ENCODE assay signal across 19 cellular contexts in genomic region chr17:65633146-65633881, GRCh38.
"Had no signal": no experiment of that assay in that cellular context is flagged by ENCODE, and none has a peak within 500 bp of the region (broad histone marks: within the 10 kb centered on the region; RNA-seq: fewer than 3 reads in every experiment).

No MANE protein-coding gene starts in this region.

- H3K4me3 Mint-ChIP-seq: activated B cell treated with CpG ODN at 0.5 μM for 24 hours; activated CD4-positive, alpha-beta memory T cell treated with anti-CD3 and anti-CD28 coated beads for 36 hours; activated CD8-positive, alpha-beta memory T cell treated with anti-CD3 and anti-CD28 coated beads, Interleukin-2, amount 10 ng/mL, durations not matched to agents 7 days and 5 days; activated naive CD8-positive, alpha-beta T cell treated with anti-CD3 and anti-CD28 coated beads for 36 hours; T-cell had no signal

- H3K9me3 Mint-ChIP-seq: activated B cell treated with CpG ODN at 0.5 μM for 24 hours; activated CD4-positive, alpha-beta memory T cell treated with anti-CD3 and anti-CD28 coated beads for 36 hours; activated naive CD8-positive, alpha-beta T cell treated with anti-CD3 and anti-CD28 coated beads for 36 hours; T-cell had no signal

- H3K27ac ChIP-seq: dorsolateral prefrontal cortex, epithelial cell of prostate, hepatocyte had no signal

- ATAC-seq: activated CD8-positive, alpha-beta memory T cell treated with anti-CD3 and anti-CD28 coated beads, Interleukin-2, amount 10 ng/mL, durations not matched to agents 7 days and 5 days; T-cell had no signal

- H3K9me3 ChIP-seq: transverse colon had no signal

- H3K36me3 ChIP-seq: transverse colon had no signal

- H3K27ac Mint-ChIP-seq: activated B cell treated with CpG ODN at 0.5 μM for 24 hours; activated CD4-positive, alpha-beta memory T cell treated with anti-CD3 and anti-CD28 coated beads for 36 hours; activated CD8-positive, alpha-beta memory T cell treated with anti-CD3 and anti-CD28 coated beads, Interleukin-2, amount 10 ng/mL, durations not matched to agents 7 days and 5 days; activated naive CD8-positive, alpha-beta T cell treated with anti-CD3 and anti-CD28 coated beads for 36 hours; progenitor cell of endocrine pancreas; T-cell had no signal

- H3K4me2 ChIP-seq: hepatocyte had no signal

- H3K27me3 ChIP-seq: dorsolateral prefrontal cortex, hepatocyte, transverse colon had no signal

- H3K4me3 ChIP-seq: dorsolateral prefrontal cortex, hepatocyte, lung, transverse colon had no signal

- H3K27me3 Mint-ChIP-seq: activated B cell treated with CpG ODN at 0.5 μM for 24 hours; activated CD4-positive, alpha-beta memory T cell treated with anti-CD3 and anti-CD28 coated beads for 36 hours; activated CD8-positive, alpha-beta memory T cell treated with anti-CD3 and anti-CD28 coated beads, Interleukin-2, amount 10 ng/mL, durations not matched to agents 7 days and 5 days; activated naive CD8-positive, alpha-beta T cell treated with anti-CD3 and anti-CD28 coated beads for 36 hours; T-cell had no signal

- H3K4me1 Mint-ChIP-seq: activated B cell treated with CpG ODN at 0.5 μM for 24 hours; activated CD8-positive, alpha-beta memory T cell treated with anti-CD3 and anti-CD28 coated beads, Interleukin-2, amount 10 ng/mL, durations not matched to agents 7 days and 5 days; activated naive CD8-positive, alpha-beta T cell treated with anti-CD3 and anti-CD28 coated beads for 36 hours had no signal

- H3K79me2 ChIP-seq: hepatocyte had no signal

- H3K36me3 Mint-ChIP-seq: activated CD4-positive, alpha-beta memory T cell treated with anti-CD3 and anti-CD28 coated beads for 36 hours; activated CD8-positive, alpha-beta memory T cell treated with anti-CD3 and anti-CD28 coated beads, Interleukin-2, amount 10 ng/mL, durations not matched to agents 7 days and 5 days; activated naive CD8-positive, alpha-beta T cell treated with anti-CD3 and anti-CD28 coated beads for 36 hours; T-cell had no signal

- DNase-seq: activated B cell treated with CpG ODN at 0.5 μM for 24 hours; activated CD4-positive, alpha-beta memory T cell treated with anti-CD3 and anti-CD28 coated beads for 36 hours; activated CD4-positive, alpha-beta T cell treated with anti-CD3 and anti-CD28 coated beads for 4 hours; activated CD8-positive, alpha-beta memory T cell treated with anti-CD3 and anti-CD28 coated beads, Interleukin-2, amount 10 ng/mL, durations not matched to agents 7 days and 5 days; activated naive CD4-positive, alpha-beta T cell; activated naive CD8-positive, alpha-beta T cell treated with anti-CD3 and anti-CD28 coated beads for 36 hours; amygdala; dorsolateral prefrontal cortex; foreskin fibroblast; left colon; stimulated activated CD4-positive, alpha-beta T cell treated with anti-CD3 and anti-CD28 coated beads, Interleukin-2, amount 100 ng/mL, for 24 hours; stimulated activated naive CD4-positive, alpha-beta T cell treated with Interleukin-2 at 50 U/mL for 16 hours; substantia nigra; T-cell; transverse colon had no signal

- H2AFZ ChIP-seq: hepatocyte had no signal
